11 cellular contexts compared by ENCODE assay signal in genomic region chr6:52491203-52492069, GRCh38.
A peak's percentile ranks its signal among the peaks of the same experiment; 100 is the strongest.
DNase-seq lines count a peak whose midpoint lies in the region; ATAC-seq and TF ChIP-seq lines count a peak whose summit lies in the region.
"Had no signal": no experiment of that assay in that cellular context is flagged by ENCODE, and none has a peak within 500 bp of the region (broad histone marks: within the 10 kb centered on the region; RNA-seq: fewer than 3 reads in every experiment).

No MANE protein-coding gene starts in this region.

- H3K4me3 Mint-ChIP-seq in stimulated activated naive CD8-positive, alpha-beta T cell treated with anti-CD3 and anti-CD28 coated beads, Interleukin-15, amount 100 ng/mL, for 72 hours, result no peak overlapping the region
- H3K4me3 Mint-ChIP-seq: activated CD4-positive, alpha-beta T cell treated with anti-CD3 and anti-CD28 coated beads for 36 hours had no signal

- peak overlapping the region in 1 of 2 donors; percentile 65 for H3K27ac ChIP-seq in lung (ENCODE audit: low read depth in 1 of 2, low read length in 1 of 2)

- no peak for TF ChIP-seq CTCF in lung (IDR thresholded peaks at IDR 0.05; ENCODE audit: control extremely low read depth, extremely low read depth)

- ATAC-seq in GM18502 (IDR thresholded peaks at IDR 0.05; ENCODE audit: poor library complexity, unreplicated experiment) (peak; percentile 74), GM21576 (IDR thresholded peaks at IDR 0.05; ENCODE audit: unreplicated experiment) (peak; percentile 69), HG03558 (IDR thresholded peaks at IDR 0.05; ENCODE audit: extremely low read depth, unreplicated experiment) (peak; percentile 59), lung (ENCODE audit: insufficient read depth, low FRiP score) (peak; percentile 27), HG03097 (IDR thresholded peaks at IDR 0.05; ENCODE audit: low FRiP score, unreplicated experiment) (no peak)
- ATAC-seq in stimulated activated naive CD8-positive, alpha-beta T cell treated with anti-CD3 and anti-CD28 coated beads, Interleukin-15, amount 100 ng/mL, for 72 hours, result no peak
- ATAC-seq: activated CD4-positive, alpha-beta T cell treated with anti-CD3 and anti-CD28 coated beads for 36 hours; left lung had no signal

- H3K27ac Mint-ChIP-seq in stimulated activated naive CD8-positive, alpha-beta T cell treated with anti-CD3 and anti-CD28 coated beads, Interleukin-15, amount 100 ng/mL, for 72 hours, result no peak overlapping the region
- H3K27ac Mint-ChIP-seq: activated CD4-positive, alpha-beta T cell treated with anti-CD3 and anti-CD28 coated beads for 36 hours had no signal

- no peaks in the 10 kb centered on the region for H3K9me3 ChIP-seq in lung (ENCODE audit: control insufficient read depth in 2 of 2, insufficient read depth in 1 of 2, low read length in 1 of 2)
- H3K9me3 ChIP-seq: left lung had no signal

- H3K27me3 Mint-ChIP-seq in stimulated activated naive CD8-positive, alpha-beta T cell treated with anti-CD3 and anti-CD28 coated beads, Interleukin-15, amount 100 ng/mL, for 72 hours, result no peaks in the 10 kb centered on the region
- H3K27me3 Mint-ChIP-seq: activated CD4-positive, alpha-beta T cell treated with anti-CD3 and anti-CD28 coated beads for 36 hours had no signal

- no peaks in the 10 kb centered on the region for H3K27me3 ChIP-seq in lung (ENCODE audit: control insufficient read depth, insufficient read depth)
- H3K27me3 ChIP-seq: left lung had no signal

- DNase-seq in lung (ENCODE audit: low spot score) (no peak), kidney glomerular epithelial cell (lab: John Stamatoyannopoulos, UW) (no peak), globus pallidus (ENCODE audit: low spot score) (no peak)
- no peak for DNase-seq in stimulated activated naive CD8-positive, alpha-beta T cell treated with anti-CD3 and anti-CD28 coated beads, Interleukin-15, amount 100 ng/mL, for 72 hours
- DNase-seq: activated CD4-positive, alpha-beta T cell treated with anti-CD3 and anti-CD28 coated beads for 36 hours; left lung; stimulated activated CD4-positive, alpha-beta T cell treated with anti-CD3 and anti-CD28 coated beads, Interleukin-1b, Interleukin-23, amount 100 ng/mL, for 48 hours had no signal

- H3K9me3 Mint-ChIP-seq in stimulated activated naive CD8-positive, alpha-beta T cell treated with anti-CD3 and anti-CD28 coated beads, Interleukin-15, amount 100 ng/mL, for 72 hours, result peaks cover 0 to 8% of the 10 kb centered on the region in 2 donors

- H3K4me1 ChIP-seq in lung (ENCODE audit: control insufficient read depth in 2 of 2, insufficient read depth in 2 of 2, low read length in 2 of 2), result peaks cover 4 to 6% of the 10 kb centered on the region in 2 donors

- H3K36me3 ChIP-seq in lung (ENCODE audit: control insufficient read depth in 2 of 2, insufficient read depth in 2 of 2, low read length in 2 of 2), result peaks cover 0 to 1% of the 10 kb centered on the region in 2 donors

- no peak overlapping the region for H3K4me3 ChIP-seq in lung
- H3K4me3 ChIP-seq: left lung had no signal

- peaks cover 7% of the 10 kb centered on the region for H3K4me1 Mint-ChIP-seq in stimulated activated naive CD8-positive, alpha-beta T cell treated with anti-CD3 and anti-CD28 coated beads, Interleukin-15, amount 100 ng/mL, for 72 hours
- H3K4me1 Mint-ChIP-seq: activated CD4-positive, alpha-beta T cell treated with anti-CD3 and anti-CD28 coated beads for 36 hours had no signal

- 52 to 68% methylated on average over 14 of the region's 14 CpGs for WGBS in lung, 2 donors

Comparison
In these comparisons a context has a peak if more than half of its experiments do, and no peak if none do; other contexts are left out.
1. ATAC-seq: peak in GM18502 (single experiment), GM21576 (single experiment), HG03558 (single experiment) and lung (single experiment); none in stimulated activated naive CD8-positive, alpha-beta T cell treated with anti-CD3 and anti-CD28 coated beads, Interleukin-15, amount 100 ng/mL, for 72 hours (single experiment) and HG03097 (single experiment).